In the genomic region with DNA sequence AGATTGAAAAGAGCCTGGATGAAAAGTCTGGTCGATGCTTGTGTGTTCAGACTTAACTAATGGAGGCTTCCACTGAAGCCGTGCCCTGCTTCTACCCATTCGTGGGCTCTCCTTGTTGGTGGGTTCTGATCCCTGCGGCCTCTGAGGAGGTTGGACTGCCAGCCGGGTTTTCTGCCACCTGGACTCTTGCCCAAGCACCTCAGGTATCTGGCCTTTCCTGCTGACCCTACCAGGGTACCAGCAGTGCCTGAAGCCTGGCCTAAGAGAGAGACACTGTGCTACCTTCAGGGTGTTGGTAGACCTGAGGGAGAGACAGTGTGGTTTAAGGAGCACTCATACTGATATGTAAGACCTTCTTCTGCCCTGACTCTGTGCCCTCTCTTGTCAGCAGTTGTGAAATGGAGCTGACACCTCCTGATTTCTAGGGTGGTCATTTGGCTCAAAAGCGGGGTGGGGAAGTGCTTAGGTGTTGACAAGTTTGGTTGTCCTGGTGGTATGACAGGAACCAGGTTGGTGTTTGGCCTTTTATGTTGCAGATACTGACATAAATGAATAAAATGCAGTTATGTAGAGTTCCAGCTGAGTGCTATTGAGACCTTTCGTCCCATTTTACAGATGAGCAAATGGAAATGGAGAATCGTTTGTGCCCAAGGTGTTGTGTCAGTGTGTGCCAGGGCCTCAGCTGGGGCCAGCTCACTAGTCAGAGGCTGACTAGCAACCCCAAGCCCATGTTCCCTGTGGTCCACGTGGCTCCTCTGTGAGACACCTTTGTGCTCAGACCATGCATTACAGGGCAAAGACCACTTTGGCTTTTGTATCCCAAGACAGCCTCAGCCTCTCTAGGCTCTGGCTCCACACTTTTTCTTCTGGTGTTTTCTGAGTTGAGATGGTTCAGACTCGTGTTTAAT, we compare ENCODE assay signal across 10 cellular contexts. TPM values are rescaled to one million over a fixed set of nuclear protein-coding genes. Genes with fewer than 3 reads are reported as not detected.
DNase-seq lines count a peak whose midpoint lies in the region; ATAC-seq and TF ChIP-seq lines count a peak whose summit lies in the region.
"Had no signal": no experiment of that assay in that cellular context is flagged by ENCODE, and none has a peak within 500 bp of the region (broad histone marks: within the 10 kb centered on the region; RNA-seq: fewer than 3 reads in every experiment).

No MANE protein-coding gene starts in this region.

- H3K27ac ChIP-seq in uterus: peak overlapping the region; percentile 55 to 93
- H3K27ac ChIP-seq: pancreas had no signal

- H3K27ac Mint-ChIP-seq in central memory CD8-positive, alpha-beta T cell (ENCODE audit: low read depth): peak overlapping the region; percentile 93
- peak overlapping the region; percentile 89 to 99 (median 94) for H3K27ac Mint-ChIP-seq in naive thymus-derived CD8-positive, alpha-beta T cell

- H3K4me1 ChIP-seq in uterus: peaks cover 8 to 10% of the 10 kb centered on the region in 2 donors

- peak overlapping the region; percentile 91 for H3K4me3 Mint-ChIP-seq in central memory CD8-positive, alpha-beta T cell
- H3K4me3 Mint-ChIP-seq in naive thymus-derived CD8-positive, alpha-beta T cell: peak overlapping the region; percentile 84 to 99 (median 94)

- no peak for ATAC-seq in central memory CD8-positive, alpha-beta T cell (replicated peaks; ENCODE audit: extremely low read depth, poor library complexity, severe bottlenecking)
- ATAC-seq in naive thymus-derived CD8-positive, alpha-beta T cell: no peak
- ATAC-seq in esophagus mucosa: no peak
- no peak for ATAC-seq in HG03175 (IDR thresholded peaks at IDR 0.05; ENCODE audit: unreplicated experiment)
- ATAC-seq: pancreas had no signal

- H3K4me1 Mint-ChIP-seq in central memory CD8-positive, alpha-beta T cell: peaks cover 86% of the 10 kb centered on the region
- H3K4me1 Mint-ChIP-seq in naive thymus-derived CD8-positive, alpha-beta T cell: peaks cover 64 to 84% (median 79%) of the 10 kb centered on the region in 4 donors

- H3K27me3 ChIP-seq in uterus: no peaks in the 10 kb centered on the region
- H3K27me3 ChIP-seq: pancreas had no signal

- no peaks in the 10 kb centered on the region for H3K9me3 Mint-ChIP-seq in central memory CD8-positive, alpha-beta T cell
- H3K9me3 Mint-ChIP-seq in naive thymus-derived CD8-positive, alpha-beta T cell: no peaks in the 10 kb centered on the region

- no peaks in the 10 kb centered on the region for H3K27me3 Mint-ChIP-seq in central memory CD8-positive, alpha-beta T cell
- H3K27me3 Mint-ChIP-seq in naive thymus-derived CD8-positive, alpha-beta T cell: no peaks in the 10 kb centered on the region

- POLR2A ChIA-PET in naive thymus-derived CD8-positive, alpha-beta T cell (lab: Charles Lee): interaction anchor here (8.8 to 16.1 kb wide), 2 partner anchors 19 to 33 kb away, joined by 59 to 734 read pairs; no protein-coding TSS in a partner anchor

- no peak overlapping the region for H3K4me3 ChIP-seq in uterus
- H3K4me3 ChIP-seq: pancreas had no signal

- H3K9me3 ChIP-seq in uterus: no peaks in the 10 kb centered on the region
- H3K9me3 ChIP-seq: pancreas had no signal

- DNase-seq in stimulated activated CD4-positive, alpha-beta T cell treated with anti-CD3 and anti-CD28 coated beads, Interleukin-1b, Interleukin-23, amount 100 ng/mL, for 48 hours: peak; percentile 53
- DNase-seq in stimulated activated CD4-positive, alpha-beta T cell treated with anti-CD3 and anti-CD28 coated beads, Interleukin-4, amount 100 ng/mL, for 4 hours: no peak
- no peak for DNase-seq in central memory CD8-positive, alpha-beta T cell (ENCODE audit: low spot score in 2 of 2)
- no peak for DNase-seq in naive thymus-derived CD8-positive, alpha-beta T cell
- DNase-seq in uterus (no peak), retina (no peak)
- DNase-seq: NCI-H446, pancreas had no signal

- no peaks in the 10 kb centered on the region for H3K36me3 ChIP-seq in uterus
- H3K36me3 ChIP-seq: pancreas had no signal

- no peak for TF ChIP-seq POLR2A in uterus (IDR thresholded peaks at IDR 0.05)

- no peak for TF ChIP-seq CTCF in uterus (IDR thresholded peaks at IDR 0.05)

- intact Hi-C loops in uterus (cut with DNase I; ENCODE audit: low total_unique reads): no loop called here

- H3K36me3 Mint-ChIP-seq in central memory CD8-positive, alpha-beta T cell (ENCODE audit: insufficient read depth): peaks cover 16% of the 10 kb centered on the region
- H3K36me3 Mint-ChIP-seq in naive thymus-derived CD8-positive, alpha-beta T cell: peaks cover 0 to 16% (median 0%) of the 10 kb centered on the region in 3 donors

RNA-seq across cellular contexts. Expression of a gene that starts 3.1 kb away (rescaled TPM):
- 100 to 1,000 TPM; 384 to 393 TPM for total RNA-seq in naive thymus-derived CD8-positive, alpha-beta T cell
- 10 to 100 TPM; 37.4 to 92.5 (median 53.2) TPM for polyA plus RNA-seq in naive thymus-derived CD8-positive, alpha-beta T cell
- total RNA-seq in uterus (100 to 1,000 TPM in 3 of 4 donors, 10 to 100 TPM in 1; 38.8 to 180 (median 138) TPM), esophagus mucosa (27.1 TPM)
